22 cellular contexts compared by ENCODE assay signal in genomic region chr6:16404456-16404855, GRCh38.
A peak's percentile ranks its signal among the peaks of the same experiment; 100 is the strongest.
DNase-seq lines count a peak whose midpoint lies in the region; ATAC-seq and TF ChIP-seq lines count a peak whose summit lies in the region.
"Had no signal": no experiment of that assay in that cellular context is flagged by ENCODE, and none has a peak within 500 bp of the region (broad histone marks: within the 10 kb centered on the region; RNA-seq: fewer than 3 reads in every experiment).

No MANE protein-coding gene starts in this region.

- H3K9me3 Mint-ChIP-seq in CD8-positive, alpha-beta memory T cell, result no peaks in the 10 kb centered on the region
- no peaks in the 10 kb centered on the region for H3K9me3 Mint-ChIP-seq in activated CD8-positive, alpha-beta T cell treated with anti-CD3 and anti-CD28 coated beads for 36 hours
- no peaks in the 10 kb centered on the region for H3K9me3 Mint-ChIP-seq in natural killer cell
- H3K9me3 Mint-ChIP-seq: T-helper 1 cell treated with Interleukin-12 subunit alpha and Interleukin-12 subunit beta and Interleukin-4 antibody, amounts not matched to agents 30 μg/mL and 1 μg/mL, for 36 hours had no signal

- no peak overlapping the region for H3K4me2 ChIP-seq in smooth muscle cell

- no peak overlapping the region for H2AFZ ChIP-seq in smooth muscle cell (ENCODE audit: low read depth)

- H3K36me3 Mint-ChIP-seq in CD8-positive, alpha-beta memory T cell, result peaks cover 0 to 58% (median 16%) of the 10 kb centered on the region in 3 donors
- H3K36me3 Mint-ChIP-seq in activated CD8-positive, alpha-beta T cell treated with anti-CD3 and anti-CD28 coated beads for 36 hours (ENCODE audit: low read depth), result peaks cover 19% of the 10 kb centered on the region
- no peaks in the 10 kb centered on the region for H3K36me3 Mint-ChIP-seq in natural killer cell

- H3K27me3 ChIP-seq in CD8-positive, alpha-beta memory T cell (ENCODE audit: insufficient read depth, low read length, poor library complexity, severe bottlenecking), result no peaks in the 10 kb centered on the region
- H3K27me3 ChIP-seq in smooth muscle cell (ENCODE audit: low read depth), result no peaks in the 10 kb centered on the region
- H3K27me3 ChIP-seq: SJSA1 had no signal

- POLR2A ChIA-PET in CD8-positive, alpha-beta memory T cell (lab: Charles Lee), result no interaction called here
- POLR2A ChIA-PET in activated CD8-positive, alpha-beta T cell treated with anti-CD3 and anti-CD28 coated beads for 36 hours (lab: Charles Lee), result no interaction called here

- DNase-seq in CD8-positive, alpha-beta memory T cell, result peak in 3 of 5 donors; percentile 8 to 21 (median 9)
- no peak for DNase-seq in activated CD8-positive, alpha-beta T cell treated with anti-CD3 and anti-CD28 coated beads for 36 hours
- DNase-seq in natural killer cell (no peak), smooth muscle cell (lab: John Stamatoyannopoulos, UW; ENCODE audit: unreplicated experiment) (no peak), DMS79 (lab: John Stamatoyannopoulos, UW) (no peak), hippocampal formation (lab: John Stamatoyannopoulos, UW) (no peak), COR-L47 (lab: John Stamatoyannopoulos, UW) (no peak)
- DNase-seq: activated CD4-positive, alpha-beta T cell treated with anti-CD3 and anti-CD28 coated beads, Interleukin-2, amount 50 U/mL, for 1 hour; activated naive CD4-positive, alpha-beta T cell treated with anti-CD3 and anti-CD28 coated beads, Interleukin-2, amount 50 U/mL, for 16 hours; aorta; head of caudate nucleus; NCI-H1694; NCI-H2171; NCI-H524; retina; substantia nigra had no signal

- CTCF ChIA-PET in CD8-positive, alpha-beta memory T cell (lab: Charles Lee), result interaction anchor here (1.4 kb wide), 1 partner anchor 9 kb away, joined by 4 read pairs; no protein-coding TSS in a partner anchor
- CTCF ChIA-PET in activated CD8-positive, alpha-beta T cell treated with anti-CD3 and anti-CD28 coated beads for 36 hours (lab: Charles Lee), result no interaction called here

- intact Hi-C loops in activated CD8-positive, alpha-beta T cell treated with anti-CD3 and anti-CD28 coated beads for 36 hours (cut with micrococcal nuclease), result no loop called here
- intact Hi-C loops in natural killer cell (cut with micrococcal nuclease), result no loop called here

- H3K4me3 Mint-ChIP-seq in CD8-positive, alpha-beta memory T cell, result peak overlapping the region in 6 of 7 donors; percentile 26 to 71 (median 57)
- no peak overlapping the region for H3K4me3 Mint-ChIP-seq in activated CD8-positive, alpha-beta T cell treated with anti-CD3 and anti-CD28 coated beads for 36 hours
- no peak overlapping the region for H3K4me3 Mint-ChIP-seq in natural killer cell
- H3K4me3 Mint-ChIP-seq: mesothelial cell of epicardium; T-helper 1 cell treated with Interleukin-12 subunit alpha and Interleukin-12 subunit beta and Interleukin-4 antibody, amounts not matched to agents 30 μg/mL and 1 μg/mL, for 36 hours had no signal

- no peak overlapping the region for H3K4me3 ChIP-seq in CD8-positive, alpha-beta memory T cell (ENCODE audit: low read length)
- no peak overlapping the region for H3K4me3 ChIP-seq in smooth muscle cell
- H3K4me3 ChIP-seq: SJSA1 had no signal

- no peak for ATAC-seq in activated CD8-positive, alpha-beta T cell treated with anti-CD3 and anti-CD28 coated beads for 36 hours
- ATAC-seq in natural killer cell, result peak; percentile 53 to 64 (median 59)
- ATAC-seq: HCT116, left lobe of liver had no signal

- peak overlapping the region in 6 of 8 donors; percentile 35 to 90 (median 54) for H3K27ac Mint-ChIP-seq in CD8-positive, alpha-beta memory T cell
- H3K27ac Mint-ChIP-seq in activated CD8-positive, alpha-beta T cell treated with anti-CD3 and anti-CD28 coated beads for 36 hours, result peak overlapping the region; percentile 55
- H3K27ac Mint-ChIP-seq in natural killer cell, result peak overlapping the region in 1 of 2 donors; percentile 73
- H3K27ac Mint-ChIP-seq: mesothelial cell of epicardium; T-helper 1 cell treated with Interleukin-12 subunit alpha and Interleukin-12 subunit beta and Interleukin-4 antibody, amounts not matched to agents 30 μg/mL and 1 μg/mL, for 36 hours had no signal

- H3K79me2 ChIP-seq in smooth muscle cell (ENCODE audit: low read depth), result peaks cover 6% of the 10 kb centered on the region

- TF ChIP-seq CTCF in activated CD8-positive, alpha-beta T cell treated with anti-CD3 and anti-CD28 coated beads for 36 hours (IDR thresholded peaks at IDR 0.05), result no peak
- no peak for TF ChIP-seq CTCF in natural killer cell (IDR thresholded peaks at IDR 0.05)
- TF ChIP-seq CTCF in smooth muscle cell (IDR thresholded peaks at IDR 0.05; ENCODE audit: borderline replicate concordance, insufficient read depth, poor library complexity, severe bottlenecking), result no peak

- peaks cover 27 to 51% (median 48%) of the 10 kb centered on the region in 3 donors for H3K4me1 Mint-ChIP-seq in CD8-positive, alpha-beta memory T cell
- H3K4me1 Mint-ChIP-seq in activated CD8-positive, alpha-beta T cell treated with anti-CD3 and anti-CD28 coated beads for 36 hours (ENCODE audit: low read depth), result peaks cover 28% of the 10 kb centered on the region
- H3K4me1 Mint-ChIP-seq in natural killer cell, result peaks cover 23 to 36% of the 10 kb centered on the region in 2 donors

- no peaks in the 10 kb centered on the region for H3K9me3 ChIP-seq in CD8-positive, alpha-beta memory T cell (ENCODE audit: low read length)
- H3K9me3 ChIP-seq in smooth muscle cell (replicated peaks; ENCODE audit: low read depth), result no peaks in the 10 kb centered on the region
- H3K9me3 ChIP-seq: SJSA1 had no signal

- no peaks in the 10 kb centered on the region for H3K27me3 Mint-ChIP-seq in CD8-positive, alpha-beta memory T cell
- H3K27me3 Mint-ChIP-seq in activated CD8-positive, alpha-beta T cell treated with anti-CD3 and anti-CD28 coated beads for 36 hours, result no peaks in the 10 kb centered on the region
- H3K27me3 Mint-ChIP-seq in natural killer cell (ENCODE audit: low read depth in 2 of 2), result no peaks in the 10 kb centered on the region

- no peak overlapping the region for H3K9ac ChIP-seq in smooth muscle cell (ENCODE audit: low read depth)

- H3K4me1 ChIP-seq in CD8-positive, alpha-beta memory T cell (ENCODE audit: insufficient read depth, low read length), result no peaks in the 10 kb centered on the region
- H3K4me1 ChIP-seq in smooth muscle cell (ENCODE audit: low read depth), result no peaks in the 10 kb centered on the region
- H3K4me1 ChIP-seq: SJSA1 had no signal

- peaks cover 3% of the 10 kb centered on the region for H3F3A ChIP-seq in smooth muscle cell (ENCODE audit: low read depth)

- WGBS in smooth muscle cell (ENCODE audit: low lambda C conversion rate), result 93% methylated on average over 15 of the region's 15 CpGs

- H3K36me3 ChIP-seq in CD8-positive, alpha-beta memory T cell (ENCODE audit: insufficient read depth, low read length), result no peaks in the 10 kb centered on the region
- no peaks in the 10 kb centered on the region for H3K36me3 ChIP-seq in smooth muscle cell (ENCODE audit: low read depth)
- H3K36me3 ChIP-seq: SJSA1 had no signal

- no peak overlapping the region for H3K27ac ChIP-seq in CD8-positive, alpha-beta memory T cell (ENCODE audit: low read depth, low read length)
- peak overlapping the region; percentile 37 for H3K27ac ChIP-seq in smooth muscle cell (ENCODE audit: low read depth)
- H3K27ac ChIP-seq: SJSA1, VCaP had no signal

- H4K20me1 ChIP-seq in smooth muscle cell (ENCODE audit: low read depth), result peaks cover 6% of the 10 kb centered on the region

Comparison
In these comparisons a context has a peak if more than half of its experiments do, and no peak if none do; other contexts are left out.
1. DNase-seq: peak in CD8-positive, alpha-beta memory T cell (3 of 5); none in activated CD8-positive, alpha-beta T cell treated with anti-CD3 and anti-CD28 coated beads for 36 hours (single experiment), natural killer cell (single experiment), smooth muscle cell (single experiment), DMS79 (single experiment), hippocampal formation (0 of 2) and COR-L47 (single experiment).
2. H3K4me3 Mint-ChIP-seq: peak in CD8-positive, alpha-beta memory T cell (6 of 7); none in activated CD8-positive, alpha-beta T cell treated with anti-CD3 and anti-CD28 coated beads for 36 hours (single experiment) and natural killer cell (single experiment).